In genomic region chr2:72999729-73000725, GRCh38 we compare ENCODE assay signal across 13 cellular contexts.
DNase-seq lines count a peak whose midpoint lies in the region; ATAC-seq, FAIRE-seq and TF ChIP-seq lines count a peak whose summit lies in the region.
"Had no signal": no experiment of that assay in that cellular context is flagged by ENCODE, and none has a peak within 500 bp of the region (broad histone marks: within the 10 kb centered on the region; RNA-seq: fewer than 3 reads in every experiment).

No MANE protein-coding gene starts in this region.

- peaks cover 11% of the 10 kb centered on the region for H3K9me1 ChIP-seq in IMR-90 (ENCODE audit: insufficient read depth, low read length)

- no peak overlapping the region for H3K56ac ChIP-seq in IMR-90 (ENCODE audit: extremely low read depth, insufficient read depth, low read length)

- H3K14ac ChIP-seq in IMR-90 (replicated peaks; ENCODE audit: low read depth, low read length) = 0 out of 2 replicates have a peak overlapping the region, but pooled peaks have one; percentile 30

- H3K18ac ChIP-seq in IMR-90 (ENCODE audit: low read depth, low read length) = no peak overlapping the region

- no peak overlapping the region for H3K23ac ChIP-seq in IMR-90 (ENCODE audit: low read depth, low read length)

- DNase-seq in EL (peak; percentile 35), IMR-90 (peak; percentile 73), bronchial epithelial cell (ENCODE audit: low read depth) (peak; percentile 61), HepG2 (ENCODE audit: low spot score) (no peak), NCI-H1694 treated with DMSO at 0.1 percent for 48 hours (lab: John Stamatoyannopoulos, UW) (no peak)
- DNase-seq: CD8-positive, alpha-beta memory T cell; natural killer cell; NCI-H446 treated with DMSO at 0.1 percent for 48 hours had no signal

- no peaks in the 10 kb centered on the region for H4K20me1 ChIP-seq in IMR-90 (ENCODE audit: insufficient read depth, low read length)
- no peaks in the 10 kb centered on the region for H4K20me1 ChIP-seq in HepG2 (ENCODE audit: insufficient read depth, low read length)

- H2AFZ ChIP-seq in IMR-90 (replicated peaks; ENCODE audit: low read length, poor library complexity) (peak overlapping the region; percentile 55), HepG2 (ENCODE audit: low read length) (no peak overlapping the region)

- no peaks in the 10 kb centered on the region; a peak in 1 of 4 replicates for H3K79me1 ChIP-seq in IMR-90 (ENCODE audit: low read depth in 1 of 2, low read length in 2 of 2)

- H3K4me1 ChIP-seq in IMR-90 (ENCODE audit: control insufficient read depth, insufficient read depth, low read length) (peaks cover 10% of the 10 kb centered on the region), HepG2 (ENCODE audit: insufficient read depth, low read length) (peaks cover 27% of the 10 kb centered on the region)

- in situ Hi-C loops in IMR-90 (cut with MboI; ENCODE audit: low sequenced_read_pairs) = loop anchor here (5.0 kb wide), 1 partner anchor 157 kb away; no protein-coding TSS in a partner anchor
- in situ Hi-C loops in HepG2 (cut with HindIII; ENCODE audit: extremely low pct_ligation_motif_present, low pct_unique_long_range_greater_than_20kb) = no loop called here

- BruUV-seq in IMR-90 (replicated peaks; lab: Mats Ljungman, UMichigan) = no TSS peak
- no TSS peak for BruUV-seq in HepG2 (replicated peaks; lab: Mats Ljungman, UMichigan)

- TF ChIP-seq RAD21 in IMR-90 (IDR thresholded peaks at IDR 0.05; ENCODE audit: low read length) (no peak), HepG2 (CRISPR knock-in tag; IDR thresholded peaks at IDR 0.05) (no peak)

- FAIRE-seq in bronchial epithelial cell (lab: Jason Lieb, UNC) (no peak), HepG2 (lab: Jason Lieb, UNC) (no peak)
- FAIRE-seq: endometrium had no signal

- H2AK5ac ChIP-seq in IMR-90 (ENCODE audit: low read depth, low read length) = peak overlapping the region; percentile 74

- H3K9me3 ChIP-seq in IMR-90 (ENCODE audit: control insufficient read depth, insufficient read depth, low read length) (no peaks in the 10 kb centered on the region), HepG2 (ENCODE audit: low read length) (no peaks in the 10 kb centered on the region)

- whole genome bisulfite sequencing in IMR-90 (ENCODE audit: extremely low coverage in 2 of 2, insufficient read length in 1 of 2), 2 experiments = 100% methylated on average over 3 of the region's 13 CpGs; no CpG with 5 or more reads in 1 of the 2 experiments
- 94% methylated on average over 11 of the region's 13 CpGs for WGBS in HepG2 (ENCODE audit: low lambda C conversion rate)

- POLR2A ChIA-PET in IMR-90 (lab: Charles Lee; ENCODE audit: unreplicated experiment) (no interaction called here), HepG2 (lab: Yijun Ruan, JAX) (interaction anchor here (0.6 to 3.0 kb wide), 10 partner anchors 8 to 92 kb away, joined by 3 to 13 read pairs (median 7); partner anchors contain the start of gene SFXN5)

- TF ChIP-seq CTCF in IMR-90 (conservative IDR thresholded peaks at IDR 0.05; ENCODE audit: low read depth, low read length) (no peak), bronchial epithelial cell (IDR thresholded peaks at IDR 0.05; ENCODE audit: insufficient read depth, low read length, severe bottlenecking) (no peak), HepG2 (CRISPR knock-in tag; IDR thresholded peaks at IDR 0.05) (no peak)

- ATAC-seq in IMR-90 (ENCODE audit: low read depth) (peak; percentile 79), HepG2 (no peak; the same call in 2 of the 3 replicates), GM18502 (IDR thresholded peaks at IDR 0.05; ENCODE audit: poor library complexity, unreplicated experiment) (no peak), GM18520 (IDR thresholded peaks at IDR 0.05; ENCODE audit: unreplicated experiment) (no peak), HG03442 (IDR thresholded peaks at IDR 0.05; ENCODE audit: unreplicated experiment) (no peak)
- ATAC-seq: natural killer cell had no signal

- H3K4me3 ChIP-seq in IMR-90 (ENCODE audit: insufficient read depth, low read depth, low read length) (no peak overlapping the region), bronchial epithelial cell (ENCODE audit: low read depth, low read length) (no peak overlapping the region), HepG2 (replicated peaks in 1 of 3; ENCODE audit: insufficient read depth in 1 of 3, low read depth in 2 of 3, low read length in 3 of 3) (no peak overlapping the region)
- H3K4me3 ChIP-seq: SK-N-MC had no signal

- 0 out of 2 replicates have a peak overlapping the region, but pooled peaks have one; percentile 8 for H2BK20ac ChIP-seq in IMR-90 (ENCODE audit: low read depth, low read length)

- dilution Hi-C loops in IMR-90 (cut with HindIII; ENCODE audit: low sequenced_read_pairs, unreplicated experiment) = no loop called here

- H3K4ac ChIP-seq in IMR-90 (ENCODE audit: low read depth, low read length) = peak overlapping the region; percentile 67

- CTCF ChIA-PET in IMR-90 (lab: Yijun Ruan, JAX) = no interaction called here
- CTCF ChIA-PET in HepG2 (lab: Yijun Ruan, JAX; ENCODE audit: low intra/inter-chr PET ratio, low total read pairs) = interaction anchor here (1.0 kb wide), 1 partner anchor 32 kb away, joined by 3 read pairs; no protein-coding TSS in a partner anchor

- H3K4me2 ChIP-seq in IMR-90 (ENCODE audit: low read depth, low read length) (no peak overlapping the region), HepG2 (ENCODE audit: low read depth, low read length) (no peak overlapping the region; the same call in 1 of the 2 replicates)

- peak overlapping the region; percentile 61; the same call in 1 of the 2 replicates for H4K91ac ChIP-seq in IMR-90 (ENCODE audit: insufficient read depth, low read depth, low read length)

- no peaks in the 10 kb centered on the region for H3K36me3 ChIP-seq in IMR-90 (ENCODE audit: control insufficient read depth, insufficient read depth, low read length)
- peaks cover 6% of the 10 kb centered on the region for H3K36me3 ChIP-seq in bronchial epithelial cell (ENCODE audit: control insufficient read depth, insufficient read depth, low read length)
- H3K36me3 ChIP-seq in HepG2 (replicated peaks in 1 of 2; ENCODE audit: control insufficient read depth in 1 of 2, insufficient read depth in 2 of 2, low read length in 2 of 2) = peaks cover 4 to 15% of the 10 kb centered on the region in 2 experiments; a peak in 3 of 5 replicates

- H3K27ac ChIP-seq in IMR-90 (ENCODE audit: insufficient read depth, low read length) = no peak overlapping the region
- H3K27ac ChIP-seq in HepG2 (ENCODE audit: extremely low read length, insufficient read depth, low read length) = peak overlapping the region; percentile 73
- H3K27ac ChIP-seq: SK-N-MC had no signal

- no peak overlapping the region for H3K9ac ChIP-seq in IMR-90 (ENCODE audit: low read depth, low read length)
- no peak overlapping the region for H3K9ac ChIP-seq in HepG2 (ENCODE audit: insufficient read depth, low read depth, low read length)

- no peak overlapping the region for H4K8ac ChIP-seq in IMR-90 (ENCODE audit: low read depth in 2 of 2, low read length in 2 of 2)

- H3K27me3 ChIP-seq in IMR-90 (ENCODE audit: control insufficient read depth, insufficient read depth, low read length) (no peaks in the 10 kb centered on the region), bronchial epithelial cell (ENCODE audit: control insufficient read depth, insufficient read depth, low read length) (no peaks in the 10 kb centered on the region), HepG2 (ENCODE audit: control insufficient read depth in 1 of 2, insufficient read depth in 2 of 2, low read length in 2 of 2) (no peaks in the 10 kb centered on the region)

- H2BK5ac ChIP-seq in IMR-90 (ENCODE audit: low read depth, low read length, poor library complexity, severe bottlenecking) = peak overlapping the region; percentile 57

- no peaks in the 10 kb centered on the region for H3K79me2 ChIP-seq in HepG2 (ENCODE audit: insufficient read depth, low read length)

- H4K5ac ChIP-seq in IMR-90 (ENCODE audit: low read depth, low read length) = no peak overlapping the region

- intact Hi-C loops in IMR-90 (cut with micrococcal nuclease) (no loop called here), HepG2 (cut with micrococcal nuclease; ENCODE audit: unreplicated experiment) (loop anchor here (2.0 kb wide), 1 partner anchor 71 kb away; the partner anchor contains the start of gene SFXN5)

- H2BK120ac ChIP-seq in IMR-90 (ENCODE audit: low read depth, low read length) = peak overlapping the region; percentile 56

- peak overlapping the region; percentile 90 for H2AK9ac ChIP-seq in IMR-90 (replicated peaks; ENCODE audit: low read depth, low read length, poor library complexity)

- no peak for TF ChIP-seq POLR2A in IMR-90 (IDR thresholded peaks at IDR 0.05; ENCODE audit: low read depth, low read length)
- TF ChIP-seq POLR2A in HepG2 (IDR thresholded peaks at IDR 0.05; ENCODE audit: insufficient read depth in 1 of 2, low read depth in 2 of 2, low read length in 2 of 2) = no peak

- peak overlapping the region; percentile 4; the same call in 1 of the 3 replicates for H2BK15ac ChIP-seq in IMR-90 (ENCODE audit: low read depth, low read length)

- TF ChIP-seq EP300 in HepG2 (IDR thresholded peaks at IDR 0.05; ENCODE audit: low read depth in 2 of 2, low read length in 2 of 2) = no peak
- no peak for TF ChIP-seq EP300 in HepG2 (CRISPR knock-in tag; IDR thresholded peaks at IDR 0.05; ENCODE audit: borderline replicate concordance)

TF ChIP-seq in IMR-90, 13 proteins besides CTCF, POLR2A, EP300 and RAD21 (continues in another document):
- TF ChIP-seq RFX5 (IDR thresholded peaks at IDR 0.05; ENCODE audit: low read depth, low read length) = no peak
- no peak for TF ChIP-seq CHD1 (IDR thresholded peaks at IDR 0.05; ENCODE audit: low read depth, low read length)
- 0 out of 2 replicates have a peak, but pooled peaks have one; percentile 11 for TF ChIP-seq BHLHE40 (IDR thresholded peaks at IDR 0.05; ENCODE audit: low read depth, low read length)
- no peak for TF ChIP-seq NFE2L2 (IDR thresholded peaks at IDR 0.05; ENCODE audit: low read depth, low read length)
- peak; percentile 52; the same call in 1 of the 2 replicates for TF ChIP-seq MAZ (IDR thresholded peaks at IDR 0.05; ENCODE audit: borderline replicate concordance, low read depth, low read length)
- TF ChIP-seq RCOR1 (IDR thresholded peaks at IDR 0.05; ENCODE audit: insufficient replicate concordance, low read length) = no peak

TF ChIP-seq in HepG2, 621 proteins besides CTCF, POLR2A, EP300 and RAD21 (continues in another document):
- no peak for TF ChIP-seq STAT5B (CRISPR knock-in tag; IDR thresholded peaks at IDR 0.05)
- TF ChIP-seq ZNF768 (CRISPR knock-in tag; IDR thresholded peaks at IDR 0.05) = peak; percentile 24; the same call in 1 of the 2 replicates
- TF ChIP-seq, protein P1, sequence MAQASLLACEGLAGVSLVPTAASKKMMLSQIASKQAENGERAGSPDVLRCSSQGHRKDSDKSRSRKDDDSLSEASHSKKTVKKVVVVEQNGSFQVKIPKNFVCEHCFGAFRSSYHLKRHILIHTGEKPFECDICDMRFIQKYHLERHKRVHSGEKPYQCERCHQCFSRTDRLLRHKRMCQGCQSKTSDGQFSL (CRISPR knock-in tag; IDR thresholded peaks at IDR 0.05) = no peak
- peak; percentile 36; the same call in 1 of the 2 replicates for TF ChIP-seq SAP130 (CRISPR knock-in tag; IDR thresholded peaks at IDR 0.05; ENCODE audit: low read depth)
- 0 out of 2 replicates have a peak, but pooled peaks have one; percentile 16 for TF ChIP-seq CAMTA2 (CRISPR knock-in tag; IDR thresholded peaks at IDR 0.05; ENCODE audit: borderline replicate concordance)
- 0 out of 2 replicates have a peak, but pooled peaks have one; percentile 20 for TF ChIP-seq ZNF776 (CRISPR knock-in tag; IDR thresholded peaks at IDR 0.05)

Comparison
In these comparisons a context has a peak if more than half of its experiments do, and no peak if none do; other contexts are left out.
1. DNase-seq: peak in EL (single experiment), IMR-90 (single experiment) and bronchial epithelial cell (single experiment); none in HepG2 (single experiment) and NCI-H1694 treated with DMSO at 0.1 percent for 48 hours (single experiment).